ENCODE assay signal across 8 cellular contexts in genomic region chr2:108184421-108184820, GRCh38. TPM values are rescaled to one million over a fixed set of nuclear protein-coding genes. Genes with fewer than 3 reads are reported as not detected.
DNase-seq lines count a peak whose midpoint lies in the region; ATAC-seq, FAIRE-seq and TF ChIP-seq lines count a peak whose summit lies in the region.

No MANE protein-coding gene starts in this region.

- no peak for FAIRE-seq in D721Med (lab: Jason Lieb, UNC)
- FAIRE-seq in RCC 7860 (lab: Jason Lieb, UNC), result peak; percentile 59
- peak; percentile 84 for FAIRE-seq in keratinocyte (lab: Jason Lieb, UNC)

- TF ChIP-seq POLR2A in HCT116 (IDR thresholded peaks at IDR 0.05; ENCODE audit: borderline replicate concordance, extremely low read depth, insufficient read depth, insufficient read length), result no peak

- no peak for DNase-seq in D721Med (ENCODE audit: insufficient read length, low spot score)
- peak; percentile 4 for DNase-seq in HCT116 (ENCODE audit: low read depth, low spot score)
- no peak for DNase-seq in RCC 7860 (ENCODE audit: low spot score)
- DNase-seq in keratinocyte (ENCODE audit: low read depth, low spot score), result no peak
- no peak for DNase-seq in Right ventricle myocardium inferior (ENCODE audit: missing footprints)
- no peak for DNase-seq in activated gamma-delta T cell (lab: John Stamatoyannopoulos, UW)

- BruUV-seq in HCT116 (replicated peaks; lab: Mats Ljungman, UMichigan), result no TSS peak

- intact Hi-C loops in HCT116 (cut with micrococcal nuclease) (loop anchor here (2.0 to 5.0 kb wide), 2 partner anchors 247 to 1546 kb away; no protein-coding TSS in a partner anchor), Right ventricle myocardium inferior (cut with DNase I) (no loop called here)

- H3K4me2 ChIP-seq in HCT116 (ENCODE audit: low read length) (no peak overlapping the region), keratinocyte (ENCODE audit: control insufficient read depth, extremely low read depth, insufficient read depth, low read depth, low read length) (no peak overlapping the region)

- no peaks in the 10 kb centered on the region for H3K9me1 ChIP-seq in keratinocyte (ENCODE audit: control insufficient read depth, extremely low read depth, insufficient read depth, low read length)

- TF ChIP-seq CTCF in D721Med (IDR thresholded peaks at IDR 0.05; ENCODE audit: insufficient read depth, missing control alignments) (peak; percentile 53), HCT116 (IDR thresholded peaks at IDR 0.05 in 2 of 3, conservative IDR thresholded peaks at IDR 0.05 in 1 of 3; ENCODE audit: borderline replicate concordance in 1 of 3, insufficient read depth in 1 of 3, low read depth in 2 of 3, low read length in 2 of 3) (peak in 2 of 3 experiments; percentile 46 to 49; a peak in 4 of 6 replicates), keratinocyte (optimal IDR thresholded peaks at IDR 0.05 in 1 of 3, IDR thresholded peaks at IDR 0.05 in 1 of 3, conservative IDR thresholded peaks at IDR 0.05 in 1 of 3; ENCODE audit: extremely low read depth in 1 of 3, insufficient read depth in 2 of 3, low read length in 3 of 3) (peak; percentile 46 to 54 (median 50))

- POLR2A ChIA-PET in HCT116 (lab: Charles Lee), result no interaction called here

- H3K4me1 ChIP-seq in HCT116 (ENCODE audit: control insufficient read depth in 1 of 2, insufficient read depth in 2 of 2, low read length in 2 of 2) (no peaks in the 10 kb centered on the region), keratinocyte (ENCODE audit: control insufficient read depth, extremely low read depth, insufficient read depth, low read length) (no peaks in the 10 kb centered on the region)

- H3K9me3 ChIP-seq in HCT116 (ENCODE audit: control insufficient read depth in 1 of 2, insufficient read depth in 1 of 2, low read depth in 1 of 2, low read length in 2 of 2), result no peaks in the 10 kb centered on the region
- H3K9me3 ChIP-seq in keratinocyte (ENCODE audit: control insufficient read depth, low read depth, low read length), result no peaks in the 10 kb centered on the region

- H3K27me3 ChIP-seq in HCT116 (ENCODE audit: insufficient read depth, low read length), result no peaks in the 10 kb centered on the region
- no peaks in the 10 kb centered on the region for H3K27me3 ChIP-seq in keratinocyte (ENCODE audit: control insufficient read depth, extremely low read depth, insufficient read depth, low read length)

- RAD21 ChIA-PET in HCT116 (lab: Charles Lee; ENCODE audit: low non-redundant PET in 1 of 2, low total read pairs in 2 of 2, uncharacterized antibody in 2 of 2, unreplicated experiment in 2 of 2), result no interaction called here

- H3K9me2 ChIP-seq in HCT116 (ENCODE audit: insufficient read depth), result no peaks in the 10 kb centered on the region

- no peaks in the 10 kb centered on the region for H3K79me2 ChIP-seq in HCT116 (ENCODE audit: insufficient read depth, low read length)
- H3K79me2 ChIP-seq in keratinocyte (ENCODE audit: control insufficient read depth, insufficient read depth, low read length), result no peaks in the 10 kb centered on the region

- H3K4me3 ChIP-seq in HCT116 (replicated peaks in 1 of 2; ENCODE audit: low read depth in 1 of 2, low read length in 2 of 2), result no peak overlapping the region
- no peak overlapping the region for H3K4me3 ChIP-seq in keratinocyte (ENCODE audit: control insufficient read depth in 2 of 3, extremely low read depth in 1 of 3, insufficient read depth in 2 of 3, low read depth in 1 of 3, low read length in 3 of 3)

- no peak overlapping the region for H3K27ac ChIP-seq in HCT116 (ENCODE audit: low read depth, low read length)
- no peak overlapping the region for H3K27ac ChIP-seq in keratinocyte (ENCODE audit: control insufficient read depth, insufficient read depth, low read length)

- H3K9ac ChIP-seq in HCT116 (ENCODE audit: low read length), result no peak overlapping the region
- H3K9ac ChIP-seq in keratinocyte (ENCODE audit: control insufficient read depth, extremely low read depth, insufficient read depth, low read length), result no peak overlapping the region

- CTCF ChIA-PET in HCT116 (lab: Charles Lee), result interaction anchor here (0.8 to 1.4 kb wide), 8 partner anchors 9 to 1546 kb away, joined by 3 to 5 read pairs (median 4); no protein-coding TSS in a partner anchor

- H3K36me3 ChIP-seq in HCT116 (ENCODE audit: control insufficient read depth in 1 of 2, insufficient read depth in 2 of 2, low read length in 2 of 2) (no peaks in the 10 kb centered on the region), keratinocyte (ENCODE audit: control insufficient read depth in 2 of 2, extremely low read depth in 1 of 2, insufficient read depth in 2 of 2, low read length in 2 of 2) (no peaks in the 10 kb centered on the region)

- H4K20me1 ChIP-seq in HCT116 (ENCODE audit: insufficient read depth) (no peaks in the 10 kb centered on the region), keratinocyte (ENCODE audit: control insufficient read depth, extremely low read depth, insufficient read depth, low read length) (no peaks in the 10 kb centered on the region)

- H2AFZ ChIP-seq in HCT116 (ENCODE audit: low read depth, low read length, poor library complexity, severe bottlenecking), result no peak overlapping the region
- no peak overlapping the region for H2AFZ ChIP-seq in keratinocyte (ENCODE audit: control insufficient read depth, low read length)

- peak; percentile 57; the same call in 1 of the 2 replicates for ATAC-seq in HCT116
- ATAC-seq in GM18873 (IDR thresholded peaks at IDR 0.05; ENCODE audit: low FRiP score, unreplicated experiment), result no peak
- no peak for ATAC-seq in Right ventricle myocardium inferior
- ATAC-seq in GM19467 (IDR thresholded peaks at IDR 0.05; ENCODE audit: unreplicated experiment), result no peak

- dilution Hi-C loops in keratinocyte (cut with MboI; ENCODE audit: extremely low pct_ligation_motif_present, low sequenced_read_pairs), result no loop called here

- TF ChIP-seq RAD21 in HCT116 (IDR thresholded peaks at IDR 0.05; ENCODE audit: low read depth), result 0 out of 2 replicates have a peak, but pooled peaks have one; percentile 23

TF ChIP-seq in HCT116, 20 proteins besides CTCF, POLR2A, EP300 and RAD21:
- no peak for TF ChIP-seq CBX3 (IDR thresholded peaks at IDR 0.05; ENCODE audit: low read depth)
- TF ChIP-seq EZH2 (IDR thresholded peaks at IDR 0.05), result no peak
- no peak for TF ChIP-seq FOSL1 (IDR thresholded peaks at IDR 0.05; ENCODE audit: low read depth)

RNA-seq across cellular contexts. Expression of gene SULT1C3, which starts 55.3 kb away (rescaled TPM):
- total RNA-seq in HCT116 (2021; ENCODE audit: unreplicated experiment) (not detected), Right ventricle myocardium inferior (not detected)
- not detected in 2 replicates for polyA plus RNA-seq in HCT116 (2012)
- not detected in 3 replicates for polyA plus RNA-seq in keratinocyte
- polyA plus RNA-seq in keratinocyte (2011; ENCODE audit: low read depth), result not detected
- polyA plus RNA-seq in keratinocyte (2011; cell fraction: cytosol; rRNA removed), result not detected in 2 replicates
- polyA plus RNA-seq in keratinocyte (2011; cell fraction: nucleus; rRNA removed), result not detected in 2 replicates
- 0.20 TPM in 1 of 2 replicates, not detected in the other for polyA plus RNA-seq in keratinocyte (2012; ENCODE audit: low replicate concordance)
- polyA minus RNA-seq in keratinocyte, result not detected in 3 replicates
- not detected for polyA minus RNA-seq in keratinocyte (2011; cell fraction: cytosol; rRNA and poly(A)+ RNA removed)
- not detected in 2 replicates for polyA minus RNA-seq in keratinocyte (2011; cell fraction: nucleus; rRNA and poly(A)+ RNA removed)
